2 cellular contexts compared by ENCODE assay signal in the genomic region with DNA sequence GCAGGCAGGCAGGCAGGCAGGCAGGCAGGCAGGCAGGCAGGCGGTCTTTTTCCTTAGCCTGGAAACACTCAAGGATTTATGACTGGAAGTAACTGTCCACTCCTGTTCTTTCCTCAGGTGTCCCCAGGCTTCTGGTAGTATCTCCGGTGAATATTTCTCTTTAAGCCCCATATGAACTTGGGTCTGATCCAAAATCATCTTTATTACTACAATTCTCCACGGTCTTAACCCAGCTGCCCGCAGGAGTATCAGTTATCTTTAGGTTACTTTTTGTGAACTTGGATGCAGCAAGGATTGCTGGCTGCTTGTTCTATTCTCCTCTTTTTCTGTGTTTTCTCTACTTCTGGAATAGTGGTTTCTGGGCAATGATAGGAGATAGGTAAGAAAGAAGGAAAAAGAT.
TF ChIP-seq lines count a peak whose summit lies in the region.

No MANE protein-coding gene starts in this region.

TF ChIP-seq in HepG2, 621 proteins besides CTCF, POLR2A, EP300 and RAD21:
- TF ChIP-seq, protein P1, sequence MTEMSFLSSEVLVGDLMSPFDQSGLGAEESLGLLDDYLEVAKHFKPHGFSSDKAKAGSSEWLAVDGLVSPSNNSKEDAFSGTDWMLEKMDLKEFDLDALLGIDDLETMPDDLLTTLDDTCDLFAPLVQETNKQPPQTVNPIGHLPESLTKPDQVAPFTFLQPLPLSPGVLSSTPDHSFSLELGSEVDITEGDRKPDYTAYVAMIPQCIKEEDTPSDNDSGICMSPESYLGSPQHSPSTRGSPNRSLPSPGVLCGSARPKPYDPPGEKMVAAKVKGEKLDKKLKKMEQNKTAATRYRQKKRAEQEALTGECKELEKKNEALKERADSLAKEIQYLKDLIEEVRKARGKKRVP (CRISPR knock-in tag; IDR thresholded peaks at IDR 0.05): no peak
- TF ChIP-seq, protein P2, sequence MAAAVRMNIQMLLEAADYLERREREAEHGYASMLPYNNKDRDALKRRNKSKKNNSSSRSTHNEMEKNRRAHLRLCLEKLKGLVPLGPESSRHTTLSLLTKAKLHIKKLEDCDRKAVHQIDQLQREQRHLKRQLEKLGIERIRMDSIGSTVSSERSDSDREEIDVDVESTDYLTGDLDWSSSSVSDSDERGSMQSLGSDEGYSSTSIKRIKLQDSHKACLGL (CRISPR knock-in tag; IDR thresholded peaks at IDR 0.05): no peak
- TF ChIP-seq FOXP4 (CRISPR knock-in tag; IDR thresholded peaks at IDR 0.05) (no peak), ZBTB20 (CRISPR knock-in tag; IDR thresholded peaks at IDR 0.05; ENCODE audit: borderline replicate concordance, low read depth) (no peak), ZBTB8A (CRISPR knock-in tag; IDR thresholded peaks at IDR 0.05; ENCODE audit: borderline replicate concordance, low read depth) (no peak), MYC (CRISPR knock-in tag; IDR thresholded peaks at IDR 0.05; ENCODE audit: borderline replicate concordance) (no peak), CREM (IDR thresholded peaks at IDR 0.05) (no peak), CREM (CRISPR knock-in tag; IDR thresholded peaks at IDR 0.05) (no peak)
- TF ChIP-seq, protein P3, sequence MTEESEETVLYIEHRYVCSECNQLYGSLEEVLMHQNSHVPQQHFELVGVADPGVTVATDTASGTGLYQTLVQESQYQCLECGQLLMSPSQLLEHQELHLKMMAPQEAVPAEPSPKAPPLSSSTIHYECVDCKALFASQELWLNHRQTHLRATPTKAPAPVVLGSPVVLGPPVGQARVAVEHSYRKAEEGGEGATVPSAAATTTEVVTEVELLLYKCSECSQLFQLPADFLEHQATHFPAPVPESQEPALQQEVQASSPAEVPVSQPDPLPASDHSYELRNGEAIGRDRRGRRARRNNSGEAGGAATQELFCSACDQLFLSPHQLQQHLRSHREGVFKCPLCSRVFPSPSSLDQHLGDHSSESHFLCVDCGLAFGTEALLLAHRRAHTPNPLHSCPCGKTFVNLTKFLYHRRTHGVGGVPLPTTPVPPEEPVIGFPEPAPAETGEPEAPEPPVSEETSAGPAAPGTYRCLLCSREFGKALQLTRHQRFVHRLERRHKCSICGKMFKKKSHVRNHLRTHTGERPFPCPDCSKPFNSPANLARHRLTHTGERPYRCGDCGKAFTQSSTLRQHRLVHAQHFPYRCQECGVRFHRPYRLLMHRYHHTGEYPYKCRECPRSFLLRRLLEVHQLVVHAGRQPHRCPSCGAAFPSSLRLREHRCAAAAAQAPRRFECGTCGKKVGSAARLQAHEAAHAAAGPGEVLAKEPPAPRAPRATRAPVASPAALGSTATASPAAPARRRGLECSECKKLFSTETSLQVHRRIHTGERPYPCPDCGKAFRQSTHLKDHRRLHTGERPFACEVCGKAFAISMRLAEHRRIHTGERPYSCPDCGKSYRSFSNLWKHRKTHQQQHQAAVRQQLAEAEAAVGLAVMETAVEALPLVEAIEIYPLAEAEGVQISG (CRISPR knock-in tag; IDR thresholded peaks at IDR 0.05): no peak

TF ChIP-seq in neural cell, 6 proteins besides CTCF, POLR2A, EP300 and RAD21:
- TF ChIP-seq EZH2 (IDR thresholded peaks at IDR 0.05; ENCODE audit: borderline replicate concordance, insufficient read depth, low read length, poor library complexity, severe bottlenecking): no peak
- TF ChIP-seq MXI1 (conservative IDR thresholded peaks at IDR 0.05; ENCODE audit: poor library complexity, severe bottlenecking): no peak
TF ChIP-seq in neural cell: peak in this region for 0.
